ENCODE assay signal across 1 cellular context in the genomic region with DNA sequence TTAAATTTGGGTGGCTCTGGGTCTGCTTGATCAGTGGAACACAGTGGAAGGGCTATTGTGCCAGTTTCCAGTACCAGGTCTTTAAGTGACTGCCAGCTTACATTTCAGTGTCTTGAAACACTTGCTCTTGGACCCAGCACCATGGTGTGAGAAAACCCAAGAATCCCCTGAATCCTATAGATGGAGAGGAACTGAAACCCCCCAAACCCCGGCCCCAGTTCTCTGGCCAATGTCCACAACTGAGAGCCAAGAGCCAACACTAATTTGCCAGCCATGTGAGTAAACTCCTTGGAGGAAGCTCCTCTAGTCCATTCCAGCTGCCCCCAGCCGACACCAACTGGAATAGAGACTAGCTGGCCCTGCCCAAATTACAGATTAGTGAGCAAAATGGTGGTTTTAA.
A peak's percentile ranks its signal among the peaks of the same experiment; 100 is the strongest.
TF ChIP-seq lines count a peak whose summit lies in the region.

No MANE protein-coding gene starts in this region.

TF ChIP-seq in GM12878, 131 proteins besides CTCF, POLR2A, EP300 and RAD21:
- 0 out of 2 replicates have a peak, but pooled peaks have one; percentile 7 for TF ChIP-seq POLR2AphosphoS5 (IDR thresholded peaks at IDR 0.05; ENCODE audit: low read length)
- TF ChIP-seq IKZF2 (IDR thresholded peaks at IDR 0.05): no peak
- peak; percentile 85 for TF ChIP-seq SPI1 (IDR thresholded peaks at IDR 0.05; ENCODE audit: borderline replicate concordance, insufficient read depth, low read depth, low read length)
- TF ChIP-seq NRF1 (conservative IDR thresholded peaks at IDR 0.05; ENCODE audit: low read depth, low read length): no peak
- TF ChIP-seq IRF4 (IDR thresholded peaks at IDR 0.05; ENCODE audit: low read depth, low read length): 0 out of 2 replicates have a peak, but pooled peaks have one; percentile 16
- no peak for TF ChIP-seq TCF12 (IDR thresholded peaks at IDR 0.05; ENCODE audit: low read depth, low read length)
- TF ChIP-seq, protein P1, sequence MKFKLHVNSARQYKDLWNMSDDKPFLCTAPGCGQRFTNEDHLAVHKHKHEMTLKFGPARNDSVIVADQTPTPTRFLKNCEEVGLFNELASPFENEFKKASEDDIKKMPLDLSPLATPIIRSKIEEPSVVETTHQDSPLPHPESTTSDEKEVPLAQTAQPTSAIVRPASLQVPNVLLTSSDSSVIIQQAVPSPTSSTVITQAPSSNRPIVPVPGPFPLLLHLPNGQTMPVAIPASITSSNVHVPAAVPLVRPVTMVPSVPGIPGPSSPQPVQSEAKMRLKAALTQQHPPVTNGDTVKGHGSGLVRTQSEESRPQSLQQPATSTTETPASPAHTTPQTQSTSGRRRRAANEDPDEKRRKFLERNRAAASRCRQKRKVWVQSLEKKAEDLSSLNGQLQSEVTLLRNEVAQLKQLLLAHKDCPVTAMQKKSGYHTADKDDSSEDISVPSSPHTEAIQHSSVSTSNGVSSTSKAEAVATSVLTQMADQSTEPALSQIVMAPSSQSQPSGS (IDR thresholded peaks at IDR 0.05; ENCODE audit: low read length): no peak
- no peak for TF ChIP-seq CHD2 (IDR thresholded peaks at IDR 0.05; ENCODE audit: borderline replicate concordance, low read depth, low read length)
- no peak for TF ChIP-seq NR2C2 (IDR thresholded peaks at IDR 0.05; ENCODE audit: borderline replicate concordance, control insufficient read depth, insufficient read length, low read depth)
- TF ChIP-seq BHLHE40 (IDR thresholded peaks at IDR 0.05; ENCODE audit: borderline replicate concordance in 1 of 2, low read depth in 2 of 2, low read length in 1 of 2): no peak
